ENCODE assay signal across 22 cellular contexts in genomic region chr5:99438619-99439018, GRCh38.
"Had no signal": no experiment of that assay in that cellular context is flagged by ENCODE, and none has a peak within 500 bp of the region (broad histone marks: within the 10 kb centered on the region; RNA-seq: fewer than 3 reads in every experiment).

No MANE protein-coding gene starts in this region.

- H3K27ac ChIP-seq: HL-60, RWPE1 had no signal

- H3K4me3 ChIP-seq: MG63 had no signal

- DNase-seq: IMR-90; Karpas-422; KG1; MG63; NCI-H1092; NCI-H1105 treated with DMSO at 0.1 percent for 48 hours; NCI-H1417 treated with DMSO at 0.1 percent for 48 hours; NCI-H146; NCI-H1694 treated with DMSO at 0.1 percent for 48 hours; NCI-H1930; NCI-H2081; NCI-H2107; NCI-H2227 treated with DMSO at 0.1 percent for 48 hours; NCI-H524; NCI-H69; NCI-H774; NK-92 treated with Interleukin-12 subunit alpha and Interleukin-12 subunit beta, amount 100 ng/mL, for 24 hours; PC-3; SHP77 had no signal

- H3K27me3 ChIP-seq: MG63 had no signal

- H3K36me3 ChIP-seq: MG63 had no signal

- H3K9me3 ChIP-seq: MG63 had no signal

- FAIRE-seq: HTR-8/SVneo had no signal
